ENCODE assay signal across 17 cellular contexts in the genomic region with DNA sequence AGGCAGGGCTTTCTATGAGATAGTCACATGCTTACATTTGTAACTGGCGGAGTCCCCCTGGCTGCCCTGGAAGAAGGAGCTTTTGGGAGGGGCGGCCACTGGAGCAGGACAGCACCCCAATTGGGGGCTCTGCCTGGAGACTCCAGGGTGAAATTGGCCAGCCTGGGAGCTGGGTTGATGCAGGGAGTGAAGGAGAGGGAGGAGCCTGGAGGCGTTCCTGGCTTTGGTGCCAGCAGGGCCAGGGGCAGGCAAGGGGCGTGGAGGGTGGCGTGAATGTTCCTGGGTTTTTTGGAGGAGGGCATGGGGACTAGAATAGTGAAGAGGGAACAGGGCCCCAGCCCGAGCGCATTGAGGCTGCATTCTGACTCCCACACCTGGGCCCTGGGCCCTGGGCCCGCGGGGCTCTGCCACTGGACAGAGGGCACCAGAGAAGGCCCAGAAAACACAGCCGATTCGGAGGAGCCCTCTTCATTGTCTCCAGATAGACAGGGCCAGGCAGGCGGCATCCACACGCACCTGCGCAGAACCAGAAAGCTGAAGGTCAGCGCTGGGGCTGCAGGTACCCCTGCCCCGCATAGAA. TPM values are rescaled to one million over a fixed set of nuclear protein-coding genes. Genes with fewer than 3 reads are reported as not detected.
DNase-seq lines count a peak whose midpoint lies in the region; ATAC-seq lines count a peak whose summit lies in the region.
"Had no signal": no experiment of that assay in that cellular context is flagged by ENCODE, and none has a peak within 500 bp of the region (broad histone marks: within the 10 kb centered on the region; RNA-seq: fewer than 3 reads in every experiment).

No MANE protein-coding gene starts in this region.

- peak overlapping the region; percentile 92 for H3K27ac ChIP-seq in BLaER1
- no peak overlapping the region for H3K27ac ChIP-seq in CD8-positive, alpha-beta memory T cell (ENCODE audit: low read depth, low read length)
- H3K27ac ChIP-seq: neutrophil had no signal

- no peaks in the 10 kb centered on the region for H3K4me1 Mint-ChIP-seq in stimulated activated effector memory CD8-positive, alpha-beta T cell treated with anti-CD3 and anti-CD28 coated beads, Interleukin-12 subunit alpha, Interleukin-12 subunit beta, amount 100 ng/mL, for 72 hours
- H3K4me1 Mint-ChIP-seq in CD8-positive, alpha-beta memory T cell = no peaks in the 10 kb centered on the region
- H3K4me1 Mint-ChIP-seq: activated CD4-positive, alpha-beta T cell treated with anti-CD3 and anti-CD28 coated beads, Interleukin-2, amount 10 ng/mL, durations not matched to agents 24 days and 14 days had no signal

- no peak overlapping the region for H3K4me3 Mint-ChIP-seq in stimulated activated effector memory CD8-positive, alpha-beta T cell treated with anti-CD3 and anti-CD28 coated beads, Interleukin-12 subunit alpha, Interleukin-12 subunit beta, amount 100 ng/mL, for 72 hours
- no peak overlapping the region for H3K4me3 Mint-ChIP-seq in CD8-positive, alpha-beta memory T cell
- H3K4me3 Mint-ChIP-seq: activated CD4-positive, alpha-beta T cell treated with anti-CD3 and anti-CD28 coated beads, Interleukin-2, amount 10 ng/mL, durations not matched to agents 24 days and 14 days; activated T-cell treated with anti-CD3 and anti-CD28 coated beads, Interleukin-2, amount 50 U/mL, for 24 hours; T-helper 2 cell treated with Interferon-gamma antibody and Interleukin-4, amounts not matched to agents 5 μg/mL and 100 μg/mL, for 36 hours had no signal

- no peak for ATAC-seq in stimulated activated effector memory CD8-positive, alpha-beta T cell treated with anti-CD3 and anti-CD28 coated beads, Interleukin-12 subunit alpha, Interleukin-12 subunit beta, amount 100 ng/mL, for 72 hours
- ATAC-seq in GM19467 (IDR thresholded peaks at IDR 0.05; ENCODE audit: unreplicated experiment) = no peak

- no peaks in the 10 kb centered on the region for H3K27me3 ChIP-seq in BLaER1
- no peaks in the 10 kb centered on the region for H3K27me3 ChIP-seq in endocrine pancreas (ENCODE audit: control insufficient read depth, insufficient read depth, low read length)
- H3K27me3 ChIP-seq in CD8-positive, alpha-beta memory T cell (ENCODE audit: insufficient read depth, low read length, poor library complexity, severe bottlenecking) = no peaks in the 10 kb centered on the region
- H3K27me3 ChIP-seq: neutrophil had no signal

- H3K4me1 ChIP-seq in BLaER1 (peaks cover 93% of the 10 kb centered on the region), endocrine pancreas (ENCODE audit: control insufficient read depth, insufficient read depth, low read length) (no peaks in the 10 kb centered on the region)
- no peaks in the 10 kb centered on the region for H3K4me1 ChIP-seq in CD8-positive, alpha-beta memory T cell (ENCODE audit: insufficient read depth, low read length)

- no peaks in the 10 kb centered on the region for H3K36me3 Mint-ChIP-seq in stimulated activated effector memory CD8-positive, alpha-beta T cell treated with anti-CD3 and anti-CD28 coated beads, Interleukin-12 subunit alpha, Interleukin-12 subunit beta, amount 100 ng/mL, for 72 hours
- peaks cover 0 to under 1% (median 0%) of the 10 kb centered on the region in 3 donors for H3K36me3 Mint-ChIP-seq in CD8-positive, alpha-beta memory T cell

- CTCF ChIA-PET in CD8-positive, alpha-beta memory T cell (lab: Charles Lee) = no interaction called here

- POLR2A ChIA-PET in CD8-positive, alpha-beta memory T cell (lab: Charles Lee) = no interaction called here

- DNase-seq in NCI-H2029 (lab: John Stamatoyannopoulos, UW) (peak; percentile 47), pons (ENCODE audit: low spot score) (peak; percentile 2), MV-4-11 (lab: John Stamatoyannopoulos, UW) (no peak)
- DNase-seq in stimulated activated effector memory CD8-positive, alpha-beta T cell treated with anti-CD3 and anti-CD28 coated beads, Interleukin-12 subunit alpha, Interleukin-12 subunit beta, amount 100 ng/mL, for 72 hours (ENCODE audit: low spot score in 2 of 2) = no peak
- no peak for DNase-seq in CD8-positive, alpha-beta memory T cell
- DNase-seq: activated CD4-positive, alpha-beta T cell treated with anti-CD3 and anti-CD28 coated beads, Interleukin-2, amount 10 ng/mL, durations not matched to agents 24 days and 14 days; activated T-cell treated with anti-CD3 and anti-CD28 coated beads, Interleukin-2, amount 50 U/mL, for 24 hours; amniotic stem cell; KG1; NCI-H1436 treated with DMSO at 0.1 percent for 48 hours had no signal

- H3K9me3 Mint-ChIP-seq in stimulated activated effector memory CD8-positive, alpha-beta T cell treated with anti-CD3 and anti-CD28 coated beads, Interleukin-12 subunit alpha, Interleukin-12 subunit beta, amount 100 ng/mL, for 72 hours = no peaks in the 10 kb centered on the region
- H3K9me3 Mint-ChIP-seq in CD8-positive, alpha-beta memory T cell = no peaks in the 10 kb centered on the region
- H3K9me3 Mint-ChIP-seq: activated CD4-positive, alpha-beta T cell treated with anti-CD3 and anti-CD28 coated beads, Interleukin-2, amount 10 ng/mL, durations not matched to agents 24 days and 14 days; activated T-cell treated with anti-CD3 and anti-CD28 coated beads, Interleukin-2, amount 50 U/mL, for 24 hours; T-helper 2 cell treated with Interferon-gamma antibody and Interleukin-4, amounts not matched to agents 5 μg/mL and 100 μg/mL, for 36 hours had no signal

- H3K27ac Mint-ChIP-seq in stimulated activated effector memory CD8-positive, alpha-beta T cell treated with anti-CD3 and anti-CD28 coated beads, Interleukin-12 subunit alpha, Interleukin-12 subunit beta, amount 100 ng/mL, for 72 hours = no peak overlapping the region
- H3K27ac Mint-ChIP-seq in CD8-positive, alpha-beta memory T cell = no peak overlapping the region
- H3K27ac Mint-ChIP-seq: activated CD4-positive, alpha-beta T cell treated with anti-CD3 and anti-CD28 coated beads, Interleukin-2, amount 10 ng/mL, durations not matched to agents 24 days and 14 days; activated T-cell treated with anti-CD3 and anti-CD28 coated beads, Interleukin-2, amount 50 U/mL, for 24 hours; T-helper 2 cell treated with Interferon-gamma antibody and Interleukin-4, amounts not matched to agents 5 μg/mL and 100 μg/mL, for 36 hours had no signal

- H3K27me3 Mint-ChIP-seq in CD8-positive, alpha-beta memory T cell = no peaks in the 10 kb centered on the region
- H3K27me3 Mint-ChIP-seq: activated CD4-positive, alpha-beta T cell treated with anti-CD3 and anti-CD28 coated beads, Interleukin-2, amount 10 ng/mL, durations not matched to agents 24 days and 14 days; activated T-cell treated with anti-CD3 and anti-CD28 coated beads, Interleukin-2, amount 50 U/mL, for 24 hours had no signal

- H3K36me3 ChIP-seq in BLaER1 (peaks cover 9% of the 10 kb centered on the region), endocrine pancreas (ENCODE audit: control insufficient read depth, insufficient read depth, low read length) (no peaks in the 10 kb centered on the region)
- H3K36me3 ChIP-seq in CD8-positive, alpha-beta memory T cell (ENCODE audit: insufficient read depth, low read length) = no peaks in the 10 kb centered on the region
- H3K36me3 ChIP-seq: neutrophil had no signal

- peak overlapping the region; percentile 60 for H3K9ac ChIP-seq in BLaER1
- peak overlapping the region; percentile 10 for H3K9ac ChIP-seq in endocrine pancreas (ENCODE audit: control insufficient read depth, insufficient read depth, low read length)

- peak overlapping the region; percentile 92 for H3K4me2 ChIP-seq in BLaER1

- no peak overlapping the region for H3K4me3 ChIP-seq in BLaER1
- no peak overlapping the region for H3K4me3 ChIP-seq in endocrine pancreas (ENCODE audit: control insufficient read depth, insufficient read depth, low read length)
- H3K4me3 ChIP-seq in CD8-positive, alpha-beta memory T cell (ENCODE audit: low read length) = no peak overlapping the region
- H3K4me3 ChIP-seq: lung had no signal

- H4K20me1 ChIP-seq in BLaER1 = peaks cover 17% of the 10 kb centered on the region; the same call in 1 of the 2 replicates

- H3K9me3 ChIP-seq in BLaER1 = no peaks in the 10 kb centered on the region
- no peaks in the 10 kb centered on the region for H3K9me3 ChIP-seq in endocrine pancreas (ENCODE audit: control insufficient read depth, low read length)
- no peaks in the 10 kb centered on the region for H3K9me3 ChIP-seq in CD8-positive, alpha-beta memory T cell (ENCODE audit: low read length)
- H3K9me3 ChIP-seq: neutrophil had no signal

RNA-seq across cellular contexts. Expression of a gene that starts 29.5 kb away (rescaled TPM):
- total RNA-seq in CD8-positive, alpha-beta memory T cell = not detected
- polyA plus RNA-seq in CD8-positive, alpha-beta memory T cell = not detected
- total RNA-seq: activated CD4-positive, alpha-beta T cell treated with anti-CD3 and anti-CD28 coated beads, Interleukin-2, amount 10 ng/mL, durations not matched to agents 24 days and 14 days; Daoy had no signal

Comparison
In these comparisons a context has a peak if more than half of its experiments do, and no peak if none do; other contexts are left out.
1. DNase-seq: peak in NCI-H2029 (single experiment) and pons (single experiment); none in stimulated activated effector memory CD8-positive, alpha-beta T cell treated with anti-CD3 and anti-CD28 coated beads, Interleukin-12 subunit alpha, Interleukin-12 subunit beta, amount 100 ng/mL, for 72 hours (0 of 2), CD8-positive, alpha-beta memory T cell (0 of 5) and MV-4-11 (single experiment).